Comparison of ENCODE assay signal across 7 cellular contexts in the genomic region with DNA sequence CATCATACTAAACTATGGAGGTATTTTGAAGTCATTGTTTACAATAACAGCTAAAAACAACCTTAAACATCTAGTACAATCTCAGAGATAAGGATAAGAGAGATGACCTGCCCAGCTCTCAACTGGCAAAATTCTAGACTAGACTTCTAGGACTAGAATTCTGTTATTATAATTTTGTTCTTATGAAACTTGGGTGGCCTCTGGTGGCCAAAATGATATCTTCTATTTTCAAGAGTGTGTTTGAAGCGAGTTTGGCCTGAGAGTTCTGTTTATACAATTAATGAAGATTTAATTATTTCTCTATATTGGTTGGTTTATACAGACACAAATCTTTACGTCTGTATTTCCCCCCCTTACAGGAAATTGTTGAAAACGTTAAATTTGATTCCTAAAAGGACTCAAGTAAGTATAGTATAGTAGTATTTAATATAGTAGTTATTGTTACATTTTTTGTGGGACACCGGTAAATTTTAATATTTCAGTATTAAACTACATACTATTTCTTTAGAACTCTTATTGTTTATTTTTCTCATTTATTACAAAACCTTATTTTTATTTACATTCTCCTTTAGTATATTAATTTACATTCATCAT. TPM values are rescaled to one million over a fixed set of nuclear protein-coding genes. Genes with fewer than 3 reads are reported as not detected.
A peak's percentile ranks its signal among the peaks of the same experiment; 100 is the strongest.
DNase-seq lines count a peak whose midpoint lies in the region; ATAC-seq, FAIRE-seq and TF ChIP-seq lines count a peak whose summit lies in the region.

No MANE protein-coding gene starts in this region.

- intact Hi-C loops in breast epithelium (cut with DNase I; ENCODE audit: low total_unique reads), result no loop called here

- H3K9me3 ChIP-seq in breast epithelium, result no peaks in the 10 kb centered on the region

- ATAC-seq in HG03442 (IDR thresholded peaks at IDR 0.05; ENCODE audit: unreplicated experiment), result peak; percentile 77

- H3K36me3 ChIP-seq in breast epithelium, result no peaks in the 10 kb centered on the region

- no peak overlapping the region for H3K27ac ChIP-seq in breast epithelium

- H3K4me3 ChIP-seq in breast epithelium, result no peak overlapping the region

- DNase-seq in DMS53 treated with DMSO at 0.1 percent for 48 hours (lab: John Stamatoyannopoulos, UW; ENCODE audit: unreplicated experiment) (peak; percentile 84), GM19238 (ENCODE audit: insufficient read length, low spot score) (peak; percentile 11), NCI-H82 (lab: John Stamatoyannopoulos, UW) (peak; percentile 59), breast epithelium (ENCODE audit: low spot score in 2 of 2) (no peak), kidney tubule cell (ENCODE audit: low spot score) (peak; percentile 53), urothelium cell line (ENCODE audit: low spot score) (peak; percentile 41)

- TF ChIP-seq CTCF in breast epithelium (IDR thresholded peaks at IDR 0.05), result peak; percentile 18 to 69 (median 60)

- H3K27me3 ChIP-seq in breast epithelium, result no peaks in the 10 kb centered on the region

- H3K4me1 ChIP-seq in breast epithelium, result peaks cover 0 to 3% of the 10 kb centered on the region in 2 donors

- TF ChIP-seq POLR2A in breast epithelium (IDR thresholded peaks at IDR 0.05), result no peak

- FAIRE-seq in urothelium cell line (lab: Jason Lieb, UNC), result no peak

RNA-seq across cellular contexts. Expression of a gene that starts 6.4 kb away (rescaled TPM):
- 10 to 100 TPM; 52.0 to 90.6 (median 62.3) TPM for total RNA-seq in breast epithelium

RNA-seq across cellular contexts. Expression of a gene that starts 6.5 kb away (rescaled TPM):
- 10 to 100 TPM; 28.0 to 34.9 (median 31.8) TPM for total RNA-seq in breast epithelium

Comparison
In these comparisons a context has a peak if more than half of its experiments do, and no peak if none do; other contexts are left out.
1. DNase-seq: peak in DMS53 treated with DMSO at 0.1 percent for 48 hours (single experiment), GM19238 (single experiment), NCI-H82 (single experiment), kidney tubule cell (single experiment) and urothelium cell line (single experiment); none in breast epithelium (0 of 2).